8 cellular contexts compared by ENCODE assay signal in genomic region chr9:112012026-112012902, GRCh38.
DNase-seq lines count a peak whose midpoint lies in the region; ATAC-seq and TF ChIP-seq lines count a peak whose summit lies in the region.

No MANE protein-coding gene starts in this region.

- peak overlapping the region; percentile 71 for H3K4me2 ChIP-seq in OCI-LY3 (ENCODE audit: low read length)

- TF ChIP-seq CTCF in AG09319 (IDR thresholded peaks at IDR 0.05; ENCODE audit: low read depth, low read length) (no peak), OCI-LY3 (IDR thresholded peaks at IDR 0.05; ENCODE audit: low read depth, low read length) (no peak), colonic mucosa (IDR thresholded peaks at IDR 0.05) (no peak)

- H3K4me1 ChIP-seq in OCI-LY3 (ENCODE audit: low read length) = peaks cover 97% of the 10 kb centered on the region
- H3K4me1 ChIP-seq in colonic mucosa = peaks cover 4% of the 10 kb centered on the region
- peaks cover 16% of the 10 kb centered on the region for H3K4me1 ChIP-seq in mesodermal cell (ENCODE audit: control insufficient read depth, insufficient read depth, low read length, poor library complexity, severe bottlenecking)
- no peaks in the 10 kb centered on the region for H3K4me1 ChIP-seq in urinary bladder (ENCODE audit: insufficient read depth)

- 54 to 71% methylated on average over 1 to 2 of the region's 4 CpGs for WGBS in mesodermal cell (ENCODE audit: insufficient coverage in 2 of 2), 2 experiments
- 23% methylated on average over 4 of the region's 4 CpGs for WGBS in urinary bladder

- no peaks in the 10 kb centered on the region for H3K79me2 ChIP-seq in OCI-LY3 (ENCODE audit: low read length)

- H3K27ac ChIP-seq in OCI-LY3 (ENCODE audit: low read length) (peak overlapping the region; percentile 98), colonic mucosa (peak overlapping the region; percentile 70), mesodermal cell (ENCODE audit: low read depth, low read length, severe bottlenecking) (peak overlapping the region; percentile 87), urinary bladder (ENCODE audit: low read depth) (peak overlapping the region; percentile 28)

- intact Hi-C loops in colonic mucosa (cut with DNase I) = no loop called here

- DNase-seq in AG09319 (ENCODE audit: extremely low read depth, low read depth) (peak; percentile 56), colonic mucosa (peak; percentile 73), NCI-H748 treated with DMSO at 0.1 percent for 48 hours (lab: John Stamatoyannopoulos, UW) (no peak)

- TF ChIP-seq POLR2A in GM18526 (IDR thresholded peaks at IDR 0.05; ENCODE audit: extremely low read depth, insufficient read length) = peak; percentile 2

- H3K36me3 ChIP-seq in OCI-LY3 (replicated peaks; ENCODE audit: low read depth, low read length) = no peaks in the 10 kb centered on the region
- H3K36me3 ChIP-seq in colonic mucosa = no peaks in the 10 kb centered on the region
- no peaks in the 10 kb centered on the region for H3K36me3 ChIP-seq in mesodermal cell (ENCODE audit: control insufficient read depth, insufficient read depth, low read length)
- no peaks in the 10 kb centered on the region for H3K36me3 ChIP-seq in urinary bladder (ENCODE audit: insufficient read depth)

- H4K20me1 ChIP-seq in OCI-LY3 (ENCODE audit: insufficient read depth, low read length) = no peaks in the 10 kb centered on the region

- H2AFZ ChIP-seq in OCI-LY3 (ENCODE audit: low read depth, low read length) = no peak overlapping the region

- H3K27me3 ChIP-seq in OCI-LY3 (ENCODE audit: low read depth, low read length) (no peaks in the 10 kb centered on the region), colonic mucosa (no peaks in the 10 kb centered on the region)

- H3K9ac ChIP-seq in OCI-LY3 (ENCODE audit: low read length) = peak overlapping the region; percentile 93
- peak overlapping the region in 1 of 2 donors; percentile 62 for H3K9ac ChIP-seq in colonic mucosa (ENCODE audit: low read depth in 2 of 2, low read length in 2 of 2)

- H3K9me3 ChIP-seq in OCI-LY3 (ENCODE audit: insufficient read depth, low read length) (no peaks in the 10 kb centered on the region), colonic mucosa (no peaks in the 10 kb centered on the region), mesodermal cell (ENCODE audit: control insufficient read depth, low read length) (no peaks in the 10 kb centered on the region)

- peak; percentile 87 for ATAC-seq in HG03025 (IDR thresholded peaks at IDR 0.05; ENCODE audit: low FRiP score, unreplicated experiment)

- H3K4me3 ChIP-seq in OCI-LY3 (ENCODE audit: low read length) (peak overlapping the region; percentile 39; the same call in 1 of the 2 replicates), colonic mucosa (no peak overlapping the region), mesodermal cell (ENCODE audit: extremely low read depth, insufficient read depth, low read length, poor library complexity, severe bottlenecking) (no peak overlapping the region), urinary bladder (ENCODE audit: low read depth, low read length) (no peak overlapping the region)

Comparison
In these comparisons a context has a peak if more than half of its experiments do, and no peak if none do; other contexts are left out.
1. H3K27ac ChIP-seq: peak in every context shown above with its lines; median percentile 98 in OCI-LY3; 87 in mesodermal cell; 70 in colonic mucosa; 28 in urinary bladder.